1 cellular context compared by ENCODE assay signal in the genomic region with DNA sequence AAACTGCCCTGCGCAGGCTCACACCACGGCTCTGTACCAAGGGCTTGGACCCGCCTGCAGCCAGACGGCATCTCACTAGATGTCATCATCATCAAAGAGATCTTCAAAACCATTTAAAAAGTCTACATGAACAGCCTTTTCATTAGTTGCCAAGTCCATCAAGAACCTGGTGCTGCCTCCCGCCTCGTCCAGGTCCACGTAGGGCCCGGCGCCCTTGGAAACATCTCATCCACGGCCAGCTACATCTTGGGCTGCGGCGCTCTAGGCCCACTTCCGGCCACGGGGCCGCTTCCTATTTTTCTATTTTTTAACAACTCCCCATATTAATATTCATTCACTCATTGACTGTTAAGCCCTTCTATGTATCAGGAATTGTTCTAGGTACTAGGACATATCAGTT.
TF ChIP-seq lines count a peak whose summit lies in the region.

No MANE protein-coding gene starts in this region.

TF ChIP-seq in HepG2, 621 proteins besides CTCF, POLR2A, EP300 and RAD21 (continued from another document):
- no peak for TF ChIP-seq PCBP1 (IDR thresholded peaks at IDR 0.05; ENCODE audit: borderline replicate concordance, low read depth, low read length)
- TF ChIP-seq, protein P1, sequence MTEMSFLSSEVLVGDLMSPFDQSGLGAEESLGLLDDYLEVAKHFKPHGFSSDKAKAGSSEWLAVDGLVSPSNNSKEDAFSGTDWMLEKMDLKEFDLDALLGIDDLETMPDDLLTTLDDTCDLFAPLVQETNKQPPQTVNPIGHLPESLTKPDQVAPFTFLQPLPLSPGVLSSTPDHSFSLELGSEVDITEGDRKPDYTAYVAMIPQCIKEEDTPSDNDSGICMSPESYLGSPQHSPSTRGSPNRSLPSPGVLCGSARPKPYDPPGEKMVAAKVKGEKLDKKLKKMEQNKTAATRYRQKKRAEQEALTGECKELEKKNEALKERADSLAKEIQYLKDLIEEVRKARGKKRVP (CRISPR knock-in tag; IDR thresholded peaks at IDR 0.05): no peak
- no peak for TF ChIP-seq RAD51 (IDR thresholded peaks at IDR 0.05; ENCODE audit: borderline replicate concordance)
